Comparison of ENCODE assay signal across 17 cellular contexts in the genomic region with DNA sequence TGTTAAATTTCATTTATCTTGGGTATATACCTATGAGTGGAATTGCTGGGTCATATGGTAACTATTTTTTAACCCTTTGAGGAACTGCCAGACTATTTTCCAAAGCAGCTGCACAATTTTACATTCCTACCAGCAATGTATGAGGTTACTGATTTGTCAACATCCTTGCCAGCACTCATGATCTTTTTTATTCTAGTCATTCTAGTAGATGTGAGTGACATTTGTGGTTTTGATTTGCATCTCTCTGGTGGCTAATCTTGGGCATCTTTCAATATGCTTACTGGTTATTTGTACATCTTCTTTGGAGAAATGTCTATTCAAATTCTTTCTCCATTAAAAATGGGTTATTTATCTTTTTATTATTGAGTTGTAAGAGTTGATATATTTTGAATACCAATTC. TPM values are rescaled to one million over a fixed set of nuclear protein-coding genes. Genes with fewer than 3 reads are reported as not detected.
A peak's percentile ranks its signal among the peaks of the same experiment; 100 is the strongest.
DNase-seq lines count a peak whose midpoint lies in the region; ATAC-seq lines count a peak whose summit lies in the region.
"Had no signal": no experiment of that assay in that cellular context is flagged by ENCODE, and none has a peak within 500 bp of the region (broad histone marks: within the 10 kb centered on the region; RNA-seq: fewer than 3 reads in every experiment).

No MANE protein-coding gene starts in this region.

- H3K36me3 Mint-ChIP-seq in activated T-helper 17 cell treated with anti-CD3 and anti-CD28 coated beads, Interleukin-2, amount 50 U/mL, for 72 hours (ENCODE audit: low read depth): no peaks in the 10 kb centered on the region

- DNase-seq in amniotic stem cell (lab: John Stamatoyannopoulos, UW): no peak
- DNase-seq in islet precursor cell: no peak
- DNase-seq in left cardiac atrium: no peak
- DNase-seq: activated CD4-positive, CD25-positive, alpha-beta regulatory T cell; activated gamma-delta T cell treated with Interleukin-2 at 50 U/mL for 16 hours; AML-193; aorta; Calu3; GM23248; Karpas-422; NCI-H1105; NCI-H526 treated with DMSO at 0.1 percent for 48 hours; stimulated activated CD4-positive, alpha-beta T cell treated with anti-CD3 and anti-CD28 coated beads, Interleukin-2, amount 100 ng/mL, for 24 hours had no signal

- no peak overlapping the region for H3K4me3 Mint-ChIP-seq in activated T-helper 17 cell treated with anti-CD3 and anti-CD28 coated beads, Interleukin-2, amount 50 U/mL, for 72 hours

- H3K4me1 Mint-ChIP-seq in activated T-helper 17 cell treated with anti-CD3 and anti-CD28 coated beads, Interleukin-2, amount 50 U/mL, for 72 hours: no peaks in the 10 kb centered on the region

- no peaks in the 10 kb centered on the region for H3K9me3 Mint-ChIP-seq in activated T-helper 17 cell treated with anti-CD3 and anti-CD28 coated beads, Interleukin-2, amount 50 U/mL, for 72 hours

- no peak overlapping the region for H3K27ac Mint-ChIP-seq in activated T-helper 17 cell treated with anti-CD3 and anti-CD28 coated beads, Interleukin-2, amount 50 U/mL, for 72 hours

- peak; percentile 72 for ATAC-seq in GM18520 (IDR thresholded peaks at IDR 0.05; ENCODE audit: unreplicated experiment)
- peak; percentile 48 for ATAC-seq in GM19452 (IDR thresholded peaks at IDR 0.05; ENCODE audit: unreplicated experiment)
- peak; percentile 65 for ATAC-seq in HG03097 (IDR thresholded peaks at IDR 0.05; ENCODE audit: low FRiP score, unreplicated experiment)
- ATAC-seq in activated T-helper 17 cell treated with anti-CD3 and anti-CD28 coated beads, Interleukin-2, amount 50 U/mL, for 72 hours (replicated peaks): peak; percentile 56
- no peak for ATAC-seq in left cardiac atrium

- H3K27me3 Mint-ChIP-seq in activated T-helper 17 cell treated with anti-CD3 and anti-CD28 coated beads, Interleukin-2, amount 50 U/mL, for 72 hours: peaks cover 13% of the 10 kb centered on the region

- intact Hi-C loops in left cardiac atrium (cut with DNase I): no loop called here

RNA-seq across cellular contexts. Expression of gene LRRC58, which starts 21.3 kb away (rescaled TPM):
- total RNA-seq in activated T-helper 17 cell treated with anti-CD3 and anti-CD28 coated beads, Interleukin-2, amount 50 U/mL, for 72 hours: 10 to 100 TPM; 20.1 to 33.8 TPM
- total RNA-seq in left cardiac atrium: 10 to 100 TPM; 12.0 to 13.6 TPM

Comparison
In these comparisons a context has a peak if more than half of its experiments do, and no peak if none do; other contexts are left out.
1. ATAC-seq: peak in GM18520 (single experiment), GM19452 (single experiment), HG03097 (single experiment) and activated T-helper 17 cell treated with anti-CD3 and anti-CD28 coated beads, Interleukin-2, amount 50 U/mL, for 72 hours (single experiment); none in left cardiac atrium (0 of 2).